In genomic region chr4:24533364-24533763, GRCh38 we compare ENCODE assay signal across 18 cellular contexts. TPM values are rescaled to one million over a fixed set of nuclear protein-coding genes. Genes with fewer than 3 reads are reported as not detected.
A peak's percentile ranks its signal among the peaks of the same experiment; 100 is the strongest.
DNase-seq lines count a peak whose midpoint lies in the region; ATAC-seq, FAIRE-seq and TF ChIP-seq lines count a peak whose summit lies in the region.
"Had no signal": no experiment of that assay in that cellular context is flagged by ENCODE, and none has a peak within 500 bp of the region (broad histone marks: within the 10 kb centered on the region; RNA-seq: fewer than 3 reads in every experiment).

No MANE protein-coding gene starts in this region.

- FAIRE-seq in HepG2 (lab: Jason Lieb, UNC): no peak
- FAIRE-seq: GM19239 had no signal

- H2AFZ ChIP-seq in HepG2 (ENCODE audit: low read length) (no peak overlapping the region), PC-3 (ENCODE audit: low read length) (no peak overlapping the region)

- H3K27me3 ChIP-seq in HepG2 (ENCODE audit: control insufficient read depth in 1 of 2, insufficient read depth in 2 of 2, low read length in 2 of 2): no peaks in the 10 kb centered on the region
- no peaks in the 10 kb centered on the region for H3K27me3 ChIP-seq in right lobe of liver
- H3K27me3 ChIP-seq in PC-3 (ENCODE audit: low read length): no peaks in the 10 kb centered on the region
- H3K27me3 ChIP-seq: SJCRH30 had no signal

- TF ChIP-seq POLR2A in HepG2 (IDR thresholded peaks at IDR 0.05; ENCODE audit: insufficient read depth in 1 of 2, low read depth in 2 of 2, low read length in 2 of 2) (no peak), right lobe of liver (IDR thresholded peaks at IDR 0.05) (no peak)

- no peak for TF ChIP-seq RAD21 in HepG2 (CRISPR knock-in tag; IDR thresholded peaks at IDR 0.05)

- no peaks in the 10 kb centered on the region for H3K9me3 ChIP-seq in HepG2 (ENCODE audit: low read length)
- no peaks in the 10 kb centered on the region for H3K9me3 ChIP-seq in right lobe of liver
- no peaks in the 10 kb centered on the region for H3K9me3 ChIP-seq in PC-3 (ENCODE audit: low read length)
- H3K9me3 ChIP-seq: SJCRH30 had no signal

- in situ Hi-C loops in HepG2 (cut with HindIII; ENCODE audit: extremely low pct_ligation_motif_present, low pct_unique_long_range_greater_than_20kb): no loop called here

- WGBS in HepG2 (ENCODE audit: low lambda C conversion rate): over 99% methylated on average over 4 of the region's 4 CpGs
- WGBS in right lobe of liver (ENCODE audit: insufficient coverage, low coverage, low lambda C conversion rate, missing lambda C conversion rate): 91% methylated on average over 4 of the region's 4 CpGs

- H3K27ac ChIP-seq in HepG2 (ENCODE audit: extremely low read length, insufficient read depth, low read length): no peak overlapping the region
- H3K27ac ChIP-seq in right lobe of liver: no peak overlapping the region
- no peak overlapping the region for H3K27ac ChIP-seq in PC-3 (ENCODE audit: low read length)
- H3K27ac ChIP-seq: RWPE1, SJCRH30 had no signal

- intact Hi-C loops in HepG2 (cut with micrococcal nuclease; ENCODE audit: unreplicated experiment) (no loop called here), right lobe of liver (cut with DNase I) (no loop called here), PC-3 (cut with micrococcal nuclease) (no loop called here)

- H3K9ac ChIP-seq in HepG2 (ENCODE audit: insufficient read depth, low read depth, low read length) (no peak overlapping the region), PC-3 (ENCODE audit: low read length) (no peak overlapping the region)

- no peaks in the 10 kb centered on the region for H3F3A ChIP-seq in PC-3 (ENCODE audit: low read length, unreplicated experiment)

- ATAC-seq in HepG2 (no peak), right lobe of liver (no peak), PC-3 (peak; percentile 51)

- DNase-seq in HepG2 (ENCODE audit: low spot score): no peak
- no peak for DNase-seq in right lobe of liver
- peak; percentile 32 for DNase-seq in PC-3
- DNase-seq in epithelial cell of esophagus (ENCODE audit: low read depth): peak; percentile 30
- DNase-seq in DMS 273 treated with DMSO at 0.1 percent for 48 hours (lab: John Stamatoyannopoulos, UW): no peak
- DNase-seq in GM10248 (ENCODE audit: extremely low spot score): no peak
- no peak for DNase-seq in medulla oblongata (ENCODE audit: extremely low spot score)
- no peak for DNase-seq in SIG-M5 treated with dmso at 0.1 percent for 504 hours (lab: John Stamatoyannopoulos, UW; ENCODE audit: unreplicated experiment)
- DNase-seq: C1 segment of cervical spinal cord, H9, Kasumi-1, NCI-H1048, NCI-H146, NCI-H2081, NCI-H748 treated with DMSO at 0.1 percent for 48 hours, SJCRH30 had no signal

- H3K4me3 ChIP-seq in HepG2 (replicated peaks in 1 of 3; ENCODE audit: insufficient read depth in 1 of 3, low read depth in 2 of 3, low read length in 3 of 3) (no peak overlapping the region), right lobe of liver (no peak overlapping the region), PC-3 (ENCODE audit: low read length) (no peak overlapping the region), epithelial cell of esophagus (ENCODE audit: low read length) (no peak overlapping the region)
- H3K4me3 ChIP-seq: SJCRH30 had no signal

- peaks cover 13 to 64% of the 10 kb centered on the region in 2 experiments for H3K36me3 ChIP-seq in HepG2 (replicated peaks in 1 of 2; ENCODE audit: control insufficient read depth in 1 of 2, insufficient read depth in 2 of 2, low read length in 2 of 2)
- H3K36me3 ChIP-seq in right lobe of liver: peaks cover 0 to 50% (median 9%) of the 10 kb centered on the region in 4 donors
- peaks cover 57% of the 10 kb centered on the region for H3K36me3 ChIP-seq in PC-3 (ENCODE audit: low read depth, low read length)

- BruUV-seq in HepG2 (replicated peaks; lab: Mats Ljungman, UMichigan) (no TSS peak), PC-3 (replicated peaks; lab: Mats Ljungman, UMichigan) (no TSS peak)

- no peaks in the 10 kb centered on the region for H4K20me1 ChIP-seq in HepG2 (ENCODE audit: insufficient read depth, low read length)
- H4K20me1 ChIP-seq in PC-3 (ENCODE audit: low read length): peaks cover 10% of the 10 kb centered on the region; the same call in 1 of the 2 replicates

- TF ChIP-seq EP300 in HepG2 (IDR thresholded peaks at IDR 0.05; ENCODE audit: low read depth in 2 of 2, low read length in 2 of 2) (no peak), HepG2 (CRISPR knock-in tag; IDR thresholded peaks at IDR 0.05; ENCODE audit: borderline replicate concordance) (no peak)

- H3K79me2 ChIP-seq in HepG2 (ENCODE audit: insufficient read depth, low read length) (peaks cover 11% of the 10 kb centered on the region), PC-3 (ENCODE audit: low read length) (peaks cover 37% of the 10 kb centered on the region)

- H3K4me2 ChIP-seq in HepG2 (ENCODE audit: low read depth, low read length): no peak overlapping the region
- H3K4me2 ChIP-seq in PC-3 (ENCODE audit: low read length): no peak overlapping the region

- POLR2A ChIA-PET in HepG2 (lab: Yijun Ruan, JAX): no interaction called here
- POLR2A ChIA-PET in PC-3 (lab: Charles Lee; ENCODE audit: unreplicated experiment): no interaction called here
- POLR2A ChIA-PET in GM10248 (lab: Yijun Ruan, JAX): no interaction called here

- CTCF ChIA-PET in HepG2 (lab: Yijun Ruan, JAX; ENCODE audit: low intra/inter-chr PET ratio, low total read pairs) (no interaction called here), PC-3 (lab: Charles Lee) (no interaction called here), GM10248 (lab: Yijun Ruan, JAX) (interaction anchor here (1.1 to 2.2 kb wide), 5 partner anchors 8 to 44 kb away, joined by 3 to 9 read pairs (median 5); no protein-coding TSS in a partner anchor)

- H3K4me1 ChIP-seq in HepG2 (ENCODE audit: insufficient read depth, low read length) (no peaks in the 10 kb centered on the region), right lobe of liver (no peaks in the 10 kb centered on the region), PC-3 (ENCODE audit: insufficient read depth, low read length) (no peaks in the 10 kb centered on the region)
- H3K4me1 ChIP-seq: SJCRH30 had no signal

- no peak for TF ChIP-seq CTCF in HepG2 (CRISPR knock-in tag; IDR thresholded peaks at IDR 0.05)
- TF ChIP-seq CTCF in right lobe of liver (IDR thresholded peaks at IDR 0.05): no peak
- TF ChIP-seq CTCF in PC-3 (conservative IDR thresholded peaks at IDR 0.05; ENCODE audit: low read depth, low read length): no peak
- no peak for TF ChIP-seq CTCF in epithelial cell of esophagus (IDR thresholded peaks at IDR 0.05; ENCODE audit: insufficient read depth, low read depth, low read length, missing control alignments)
- no peak for TF ChIP-seq CTCF in GM10248 (IDR thresholded peaks at IDR 0.05; ENCODE audit: control extremely low read depth, extremely low read depth, low read depth, missing control alignments)

- H3K9me2 ChIP-seq in PC-3 (replicated peaks; ENCODE audit: low read length): no peaks in the 10 kb centered on the region

TF ChIP-seq in HepG2, 621 proteins besides CTCF, POLR2A, EP300 and RAD21:
- TF ChIP-seq CEBPB (IDR thresholded peaks at IDR 0.05; ENCODE audit: borderline replicate concordance, low read depth, low read length): peak; percentile 72
- TF ChIP-seq ZNF607 (CRISPR knock-in tag; IDR thresholded peaks at IDR 0.05; ENCODE audit: borderline replicate concordance): no peak

RNA-seq across cellular contexts. Expression of gene DHX15, which starts 51.0 kb away (rescaled TPM):
- 165 and 198 TPM in 2 replicates for total RNA-seq in HepG2 (2016; rRNA removed; fragmentation: Illumina TruSeq; extraction: Trizol)
- 19.0 and 24.6 TPM in 2 replicates for total RNA-seq in HepG2 (2016; cell fraction: cytosol; rRNA removed; fragmentation: Illumina TruSeq; extraction: Trizol; ENCODE audit: low read depth)
- 159 and 207 TPM in 2 replicates for total RNA-seq in HepG2 (2016; cell fraction: insoluble cytoplasmic fraction; rRNA removed; fragmentation: Illumina TruSeq; extraction: Trizol)
- total RNA-seq in HepG2 (2016; cell fraction: membrane; rRNA removed; fragmentation: Illumina TruSeq; extraction: Trizol): 50.2 and 58.7 TPM in 2 replicates
- 250 and 254 TPM in 2 replicates for total RNA-seq in HepG2 (2016; cell fraction: nucleus; rRNA removed; fragmentation: Illumina TruSeq; extraction: Trizol)
- 77.2 and 92.9 TPM in 2 replicates for polyA plus RNA-seq in HepG2 (2011; rRNA removed)
- 33.7 and 45.6 TPM in 2 replicates for polyA plus RNA-seq in HepG2 (2011; cell fraction: cytosol; rRNA removed)
- 115 and 138 TPM in 2 replicates for polyA plus RNA-seq in HepG2 (2011; cell fraction: nucleus; rRNA removed)
- 79.8 and 86.1 TPM in 2 replicates for polyA plus RNA-seq in HepG2 (2012)
- 9.6 and 13.3 TPM in 2 replicates for polyA plus RNA-seq in HepG2 (2016; cell fraction: cytosol; fragmentation: Illumina TruSeq; extraction: Trizol; ENCODE audit: low read depth)
- polyA plus RNA-seq in HepG2 (2016; cell fraction: insoluble cytoplasmic fraction; fragmentation: Illumina TruSeq; extraction: Trizol; ENCODE audit: low read depth): 153 and 171 TPM in 2 replicates
- 31.8 and 34.9 TPM in 2 replicates for polyA plus RNA-seq in HepG2 (2016; cell fraction: membrane; fragmentation: Illumina TruSeq; extraction: Trizol; ENCODE audit: low read depth)
- polyA plus RNA-seq in HepG2 (2016; cell fraction: nucleus; fragmentation: Illumina TruSeq; extraction: Trizol; ENCODE audit: insufficient read depth, low read depth): 187 and 190 TPM in 2 replicates
- polyA minus RNA-seq in HepG2 (2011; rRNA and poly(A)+ RNA removed; ENCODE audit: low replicate concordance): 100 and 159 TPM in 2 replicates
- polyA minus RNA-seq in HepG2 (2011; cell fraction: cytosol; rRNA and poly(A)+ RNA removed): 55.3 and 55.4 TPM in 2 replicates
- polyA minus RNA-seq in HepG2 (2011; cell fraction: nucleus; rRNA and poly(A)+ RNA removed): 424 and 461 TPM in 2 replicates
- 10 to 100 TPM; 26.4 to 56.3 (median 42.1) TPM for total RNA-seq in right lobe of liver
- total RNA-seq in PC-3 (2014; rRNA removed): 201 and 229 TPM in 2 replicates

Comparison
In these comparisons a context has a peak if more than half of its experiments do, and no peak if none do; other contexts are left out.
1. DNase-seq: peak in PC-3 (single experiment) and epithelial cell of esophagus (single experiment); none in HepG2 (single experiment), right lobe of liver (0 of 3), DMS 273 treated with DMSO at 0.1 percent for 48 hours (single experiment), GM10248 (single experiment), medulla oblongata (single experiment) and SIG-M5 treated with dmso at 0.1 percent for 504 hours (single experiment).